ENCODE assay signal across 9 cellular contexts in genomic region chr2:109143214-109144187, GRCh38. TPM values are rescaled to one million over a fixed set of nuclear protein-coding genes. Genes with fewer than 3 reads are reported as not detected.
A peak's percentile ranks its signal among the peaks of the same experiment; 100 is the strongest.
DNase-seq lines count a peak whose midpoint lies in the region; ATAC-seq, FAIRE-seq and TF ChIP-seq lines count a peak whose summit lies in the region.
"Had no signal": no experiment of that assay in that cellular context is flagged by ENCODE, and none has a peak within 500 bp of the region (broad histone marks: within the 10 kb centered on the region; RNA-seq: fewer than 3 reads in every experiment).

No MANE protein-coding gene starts in this region.

- H3K4me1 ChIP-seq in psoas muscle = no peaks in the 10 kb centered on the region

- H3K27me3 ChIP-seq in psoas muscle (ENCODE audit: insufficient read depth in 3 of 3, low read length in 2 of 3) = no peaks in the 10 kb centered on the region

- no peak overlapping the region for H3K27ac Mint-ChIP-seq in mesothelial cell of epicardium

- DNase-seq in activated CD4-positive, alpha-beta T cell treated with anti-CD3 and anti-CD28 coated beads for 24 hours (ENCODE audit: low read depth in 2 of 2) = peak; percentile 46 to 48
- peak; percentile 59 to 60 for DNase-seq in stimulated activated CD4-positive, alpha-beta T cell treated with anti-CD3 and anti-CD28 coated beads, Interleukin-12 subunit alpha, Interleukin-12 subunit beta, amount 100 ng/mL, for 24 hours (ENCODE audit: low read depth in 2 of 2)
- DNase-seq in NCI-H1092 (lab: John Stamatoyannopoulos, UW) (no peak), psoas muscle (no peak), mesothelial cell of epicardium (ENCODE audit: low spot score in 2 of 2, unreplicated experiment in 2 of 2) (no peak), D721Med (ENCODE audit: insufficient read length, low spot score) (no peak)
- DNase-seq: NCI-H187 had no signal

- H3K36me3 Mint-ChIP-seq in mesothelial cell of epicardium = no peaks in the 10 kb centered on the region

- peak; percentile 90 for ATAC-seq in GM18520 (IDR thresholded peaks at IDR 0.05; ENCODE audit: unreplicated experiment)
- peak; percentile 83 for ATAC-seq in HG03025 (IDR thresholded peaks at IDR 0.05; ENCODE audit: low FRiP score, unreplicated experiment)
- no peak for ATAC-seq in psoas muscle

- 95 to 96% (median 95%) methylated on average over 13 of the region's 13 CpGs for WGBS in psoas muscle, 3 donors

- H3K27me3 Mint-ChIP-seq in mesothelial cell of epicardium (ENCODE audit: low read depth) = peaks cover 35% of the 10 kb centered on the region

- no peaks in the 10 kb centered on the region for H3K9me3 Mint-ChIP-seq in mesothelial cell of epicardium

- no peak overlapping the region for H3K4me3 Mint-ChIP-seq in mesothelial cell of epicardium

- H3K4me1 Mint-ChIP-seq in mesothelial cell of epicardium = peaks cover 3% of the 10 kb centered on the region

- FAIRE-seq in D721Med (lab: Jason Lieb, UNC) = no peak

- no peaks in the 10 kb centered on the region for H3K9me3 ChIP-seq in psoas muscle

- intact Hi-C loops in psoas muscle (cut with DNase I) = no loop called here

- no peak overlapping the region for H3K4me3 ChIP-seq in psoas muscle

- no peak overlapping the region for H3K27ac ChIP-seq in psoas muscle

- H3K36me3 ChIP-seq in psoas muscle (ENCODE audit: insufficient read depth in 1 of 2, low read depth in 1 of 2) = no peaks in the 10 kb centered on the region

- TF ChIP-seq CTCF in psoas muscle (IDR thresholded peaks at IDR 0.05) (no peak), mesothelial cell of epicardium (IDR thresholded peaks at IDR 0.05; ENCODE audit: unreplicated experiment) (no peak), D721Med (IDR thresholded peaks at IDR 0.05; ENCODE audit: insufficient read depth, missing control alignments) (no peak)

RNA-seq across cellular contexts. Expression of gene SH3RF3, which starts 14.5 kb away (rescaled TPM):
- total RNA-seq in psoas muscle = 10 to 100 TPM in 2 of 4 donors, 1 to 10 TPM in 2; 6.8 to 27.0 (median 12.9) TPM
- 10 to 100 TPM in 1 of 3 donors, 1 to 10 TPM in 2; 4.6 to 15.6 (median 9.0) TPM for polyA plus RNA-seq in psoas muscle
- total RNA-seq in mesothelial cell of epicardium = 2.5 to 2.8 TPM (median 2.7 TPM) in 3 replicates

Comparison
In these comparisons a context has a peak if more than half of its experiments do, and no peak if none do; other contexts are left out.
1. ATAC-seq: peak in GM18520 (single experiment) and HG03025 (single experiment); none in psoas muscle (0 of 4).
2. DNase-seq: peak in activated CD4-positive, alpha-beta T cell treated with anti-CD3 and anti-CD28 coated beads for 24 hours (2 of 2) and stimulated activated CD4-positive, alpha-beta T cell treated with anti-CD3 and anti-CD28 coated beads, Interleukin-12 subunit alpha, Interleukin-12 subunit beta, amount 100 ng/mL, for 24 hours (2 of 2); none in NCI-H1092 (single experiment), psoas muscle (0 of 2), mesothelial cell of epicardium (0 of 2) and D721Med (single experiment).